ENCODE assay signal across 8 cellular contexts in genomic region chr14:77760381-77761204, GRCh38. TPM values are rescaled to one million over a fixed set of nuclear protein-coding genes. Genes with fewer than 3 reads are reported as not detected.
DNase-seq lines count a peak whose midpoint lies in the region; ATAC-seq and TF ChIP-seq lines count a peak whose summit lies in the region.

SNW1 (minus strand) TSS chr14:77761156; CDS start chr14:77761127, 29 bp downstream.

- H3K27ac ChIP-seq in CD8-positive, alpha-beta memory T cell (ENCODE audit: low read depth, low read length), result peak within 1 kb of the TSS; percentile 99
- H3K27ac ChIP-seq in OCI-LY3 (ENCODE audit: low read length), result peak within 1 kb of the TSS; percentile 73

- no peaks in the 10 kb centered on the region for H3K9me3 Mint-ChIP-seq in CD8-positive, alpha-beta memory T cell
- H3K9me3 Mint-ChIP-seq in activated T-cell treated with anti-CD3 and anti-CD28 coated beads, Interleukin-2, amount 50 U/mL, for 24 hours, result no peaks in the 10 kb centered on the region

- H3K36me3 ChIP-seq in CD8-positive, alpha-beta memory T cell (ENCODE audit: insufficient read depth, low read length), result no peaks in the 10 kb centered on the region
- H3K36me3 ChIP-seq in OCI-LY3 (replicated peaks; ENCODE audit: low read depth, low read length) (peaks cover 13% of the 10 kb centered on the region), mucosa of stomach (ENCODE audit: control insufficient read depth, insufficient read depth, low read length) (no peaks in the 10 kb centered on the region)

- POLR2A ChIA-PET in CD8-positive, alpha-beta memory T cell (lab: Charles Lee), result interaction anchor here (0.6 to 1.4 kb wide), 4 partner anchors 10 to 481 kb away, joined by 3 to 4 read pairs (median 4); partner anchors contain the start of genes ALKBH1 and SLIRP

- peak within 1 kb of the TSS; percentile 97 for H3K4me3 ChIP-seq in CD8-positive, alpha-beta memory T cell (ENCODE audit: low read length)
- H3K4me3 ChIP-seq in OCI-LY3 (ENCODE audit: low read length) (peak within 1 kb of the TSS; percentile 88), mucosa of stomach (ENCODE audit: low read length) (peak within 1 kb of the TSS; percentile 87)

- no peaks in the 10 kb centered on the region for H3K9me3 ChIP-seq in CD8-positive, alpha-beta memory T cell (ENCODE audit: low read length)
- H3K9me3 ChIP-seq in OCI-LY3 (ENCODE audit: insufficient read depth, low read length) (no peaks in the 10 kb centered on the region), mucosa of stomach (ENCODE audit: control insufficient read depth, low read length) (no peaks in the 10 kb centered on the region)

- peak within 1 kb of the TSS; percentile 96 for H2AFZ ChIP-seq in OCI-LY3 (ENCODE audit: low read depth, low read length)

- peaks cover 16% of the 10 kb centered on the region; the same call in 1 of the 2 replicates for H4K20me1 ChIP-seq in OCI-LY3 (ENCODE audit: insufficient read depth, low read length)

- H3K4me2 ChIP-seq in OCI-LY3 (ENCODE audit: low read length), result peak within 1 kb of the TSS; percentile 86

- ATAC-seq in GM19397 (IDR thresholded peaks at IDR 0.05; ENCODE audit: unreplicated experiment), result peak; percentile 92
- peak; percentile 92 for ATAC-seq in HG03571 (IDR thresholded peaks at IDR 0.05; ENCODE audit: unreplicated experiment)
- ATAC-seq in esophagus mucosa, result peak; percentile 97

- CTCF ChIA-PET in CD8-positive, alpha-beta memory T cell (lab: Charles Lee), result interaction anchor here (1.0 to 1.4 kb wide), 2 partner anchors 22 to 49 kb away, joined by 3 read pairs; no protein-coding TSS in a partner anchor

- peaks cover 43 to 60% (median 48%) of the 10 kb centered on the region in 3 donors for H3K4me1 Mint-ChIP-seq in CD8-positive, alpha-beta memory T cell
- H3K4me1 Mint-ChIP-seq in activated T-cell treated with anti-CD3 and anti-CD28 coated beads, Interleukin-2, amount 50 U/mL, for 24 hours (ENCODE audit: low read depth), result peaks cover 41% of the 10 kb centered on the region

- H3K4me3 Mint-ChIP-seq in CD8-positive, alpha-beta memory T cell, result peak within 1 kb of the TSS; percentile 95 to 99 (median 96)
- peak within 1 kb of the TSS; percentile 99 for H3K4me3 Mint-ChIP-seq in activated T-cell treated with anti-CD3 and anti-CD28 coated beads, Interleukin-2, amount 50 U/mL, for 24 hours

- peak; percentile 85 to 95 (median 89) for DNase-seq in CD8-positive, alpha-beta memory T cell
- DNase-seq in activated T-cell treated with anti-CD3 and anti-CD28 coated beads, Interleukin-2, amount 50 U/mL, for 24 hours, result no peak
- peak; percentile 75 to 80 for DNase-seq in stimulated activated CD8-positive, alpha-beta memory T cell treated with anti-CD3 and anti-CD28 coated beads, Interleukin-7, amount 100 ng/mL, for 1 hour (ENCODE audit: low read depth in 2 of 2)

- peaks cover 43% of the 10 kb centered on the region for H3K4me1 ChIP-seq in CD8-positive, alpha-beta memory T cell (ENCODE audit: insufficient read depth, low read length)
- peaks cover 10% of the 10 kb centered on the region; the same call in 1 of the 2 replicates for H3K4me1 ChIP-seq in OCI-LY3 (ENCODE audit: low read length)
- H3K4me1 ChIP-seq in mucosa of stomach (ENCODE audit: control insufficient read depth, insufficient read depth, low read length), result no peaks in the 10 kb centered on the region

- peaks cover 54% of the 10 kb centered on the region for H3K79me2 ChIP-seq in OCI-LY3 (ENCODE audit: low read length)

- H3K36me3 Mint-ChIP-seq in CD8-positive, alpha-beta memory T cell, result peaks cover 0 to 38% (median 3%) of the 10 kb centered on the region in 3 donors
- H3K36me3 Mint-ChIP-seq in activated T-cell treated with anti-CD3 and anti-CD28 coated beads, Interleukin-2, amount 50 U/mL, for 24 hours (ENCODE audit: low read depth), result peaks cover 43% of the 10 kb centered on the region

- H3K9ac ChIP-seq in OCI-LY3 (ENCODE audit: low read length) (peak within 1 kb of the TSS; percentile 90), mucosa of stomach (ENCODE audit: low read length) (peak within 1 kb of the TSS; percentile 98)

- H3K27me3 ChIP-seq in CD8-positive, alpha-beta memory T cell (ENCODE audit: insufficient read depth, low read length, poor library complexity, severe bottlenecking), result no peaks in the 10 kb centered on the region
- H3K27me3 ChIP-seq in OCI-LY3 (ENCODE audit: low read depth, low read length) (no peaks in the 10 kb centered on the region), mucosa of stomach (ENCODE audit: control insufficient read depth, insufficient read depth, low read length) (no peaks in the 10 kb centered on the region)

- H3K27me3 Mint-ChIP-seq in CD8-positive, alpha-beta memory T cell, result no peaks in the 10 kb centered on the region
- H3K27me3 Mint-ChIP-seq in activated T-cell treated with anti-CD3 and anti-CD28 coated beads, Interleukin-2, amount 50 U/mL, for 24 hours, result no peaks in the 10 kb centered on the region

- TF ChIP-seq CTCF in OCI-LY3 (IDR thresholded peaks at IDR 0.05; ENCODE audit: low read depth, low read length), result no peak

- H3K27ac Mint-ChIP-seq in CD8-positive, alpha-beta memory T cell, result peak within 1 kb of the TSS; percentile 96 to 99 (median 98)
- peak within 1 kb of the TSS; percentile 98 for H3K27ac Mint-ChIP-seq in activated T-cell treated with anti-CD3 and anti-CD28 coated beads, Interleukin-2, amount 50 U/mL, for 24 hours

RNA-seq across cellular contexts. Expression of gene SNW1, which starts in this region (rescaled TPM):
- total RNA-seq in CD8-positive, alpha-beta memory T cell, result 100 to 1,000 TPM; 121 TPM
- 78.0 TPM for polyA plus RNA-seq in CD8-positive, alpha-beta memory T cell
- 54.2 TPM for total RNA-seq in esophagus mucosa
